In the genomic region with DNA sequence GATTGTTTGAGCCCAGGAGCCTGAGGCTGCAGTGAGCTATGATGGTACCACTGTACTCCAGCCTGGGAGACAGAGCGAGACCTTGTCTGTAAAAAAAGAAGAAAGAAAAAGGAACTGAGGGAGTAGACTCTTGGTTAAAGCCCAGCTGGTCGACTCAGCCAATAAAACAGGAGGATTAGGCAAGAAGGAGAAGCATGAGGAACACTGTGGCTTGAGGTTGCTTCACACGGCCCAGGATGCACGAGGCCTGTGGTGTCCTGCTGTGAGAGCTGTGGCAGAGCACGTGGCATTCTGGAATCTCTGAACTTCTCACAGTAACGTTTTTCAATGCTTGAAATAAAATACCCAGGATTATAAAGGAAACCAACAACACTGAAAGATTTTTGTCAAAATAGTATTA, we compare ENCODE assay signal across 13 cellular contexts.
DNase-seq lines count a peak whose midpoint lies in the region; ATAC-seq, FAIRE-seq and TF ChIP-seq lines count a peak whose summit lies in the region.
"Had no signal": no experiment of that assay in that cellular context is flagged by ENCODE, and none has a peak within 500 bp of the region (broad histone marks: within the 10 kb centered on the region; RNA-seq: fewer than 3 reads in every experiment).

No MANE protein-coding gene starts in this region.

- no peak overlapping the region for H2BK120ac ChIP-seq in mesenchymal stem cell (ENCODE audit: low read depth, low read length)

- no peaks in the 10 kb centered on the region for H3K9me3 ChIP-seq in mesenchymal stem cell (ENCODE audit: control insufficient read depth, low read length)
- H3K9me3 ChIP-seq: Caco-2, Peyer's patch had no signal

- H3K4me1 ChIP-seq in mesenchymal stem cell (ENCODE audit: control insufficient read depth, insufficient read depth, low read depth, low read length): peaks cover 9% of the 10 kb centered on the region
- H3K4me1 ChIP-seq: Peyer's patch had no signal

- H3K27ac ChIP-seq in mesenchymal stem cell (ENCODE audit: low read length, poor library complexity, severe bottlenecking): no peak overlapping the region
- H3K27ac ChIP-seq: Peyer's patch had no signal

- H3K36me3 ChIP-seq in mesenchymal stem cell (ENCODE audit: control insufficient read depth in 1 of 2, insufficient read depth in 2 of 2, low read depth in 1 of 2, low read length in 2 of 2): no peaks in the 10 kb centered on the region
- H3K36me3 ChIP-seq: Peyer's patch had no signal

- no peak overlapping the region for H3K4me2 ChIP-seq in mesenchymal stem cell (ENCODE audit: low read length, poor library complexity, severe bottlenecking)

- no peak overlapping the region for H3K14ac ChIP-seq in mesenchymal stem cell (ENCODE audit: low read length in 2 of 2)

- H2BK5ac ChIP-seq in mesenchymal stem cell (ENCODE audit: low read depth, low read length, poor library complexity, severe bottlenecking): no peak overlapping the region

- no peak overlapping the region for H3K4me3 ChIP-seq in mesenchymal stem cell (ENCODE audit: insufficient read depth in 1 of 2, low read depth in 1 of 2, low read length in 2 of 2)
- H3K4me3 ChIP-seq: Peyer's patch had no signal

- no peak overlapping the region for H3K23ac ChIP-seq in mesenchymal stem cell (ENCODE audit: low read length in 2 of 2)

- no peak for ATAC-seq in HG02981 (IDR thresholded peaks at IDR 0.05; ENCODE audit: unreplicated experiment)

- in situ Hi-C loops in KBM-7 (cut with MboI; ENCODE audit: low pct_unique_long_range_greater_than_20kb, low sequenced_read_pairs): no loop called here

- H3K4ac ChIP-seq in mesenchymal stem cell (ENCODE audit: low read depth in 1 of 2, low read length in 2 of 2): no peak overlapping the region

- H2BK15ac ChIP-seq in mesenchymal stem cell (ENCODE audit: low read depth, poor library complexity, severe bottlenecking): no peak overlapping the region

- FAIRE-seq in GM12891 (lab: Jason Lieb, UNC): no peak
- FAIRE-seq: colon had no signal

- WGBS in mesenchymal stem cell: 85% methylated on average over 6 of the region's 6 CpGs

- H2BK12ac ChIP-seq in mesenchymal stem cell (ENCODE audit: low read length in 2 of 2): no peak overlapping the region

- no peak overlapping the region for H3K18ac ChIP-seq in mesenchymal stem cell (ENCODE audit: low read depth in 1 of 2, low read length in 2 of 2)

- no peaks in the 10 kb centered on the region for H3K79me1 ChIP-seq in mesenchymal stem cell (replicated peaks; ENCODE audit: low read length, poor library complexity, severe bottlenecking)

- DNase-seq in CD1c-positive myeloid dendritic cell (ENCODE audit: extremely low spot score) (peak; percentile 60), KBM-7 (peak; percentile 92), amniotic epithelial cell (ENCODE audit: low read depth) (peak; percentile 96), mesenchymal stem cell (peak; percentile 40), DMS114 treated with DMSO at 0.1 percent for 48 hours (lab: John Stamatoyannopoulos, UW; ENCODE audit: unreplicated experiment) (no peak), DMS53 treated with DMSO at 0.1 percent for 48 hours (lab: John Stamatoyannopoulos, UW; ENCODE audit: unreplicated experiment) (no peak), GM12891 (ENCODE audit: insufficient read length, low spot score) (no peak)
- DNase-seq: activated B cell treated with CpG ODN at 0.5 μM for 24 hours; activated effector memory CD4-positive, alpha-beta T cell treated with Interleukin-2 at 50 U/mL for 16 hours; Caco-2 had no signal

- H2AK5ac ChIP-seq in mesenchymal stem cell (ENCODE audit: low read length, severe bottlenecking): no peak overlapping the region

- no peak overlapping the region for H4K91ac ChIP-seq in mesenchymal stem cell (ENCODE audit: low read length)

- H2AFZ ChIP-seq in mesenchymal stem cell (ENCODE audit: low read depth, low read length): no peak overlapping the region

- no peaks in the 10 kb centered on the region for H3K27me3 ChIP-seq in mesenchymal stem cell (ENCODE audit: control insufficient read depth in 1 of 2, insufficient read depth in 1 of 2, low read length in 2 of 2)
- H3K27me3 ChIP-seq: Peyer's patch had no signal

- no peak for TF ChIP-seq POLR2A in GM12891 (IDR thresholded peaks at IDR 0.05; ENCODE audit: low read depth, low read length)

- no peak overlapping the region for H3K9ac ChIP-seq in mesenchymal stem cell (ENCODE audit: low read length)

- H4K8ac ChIP-seq in mesenchymal stem cell (ENCODE audit: low read length): no peak overlapping the region

TF ChIP-seq in GM12891, 5 proteins besides CTCF, POLR2A, EP300 and RAD21:
- TF ChIP-seq TAF1 (IDR thresholded peaks at IDR 0.05; ENCODE audit: low read depth, low read length) (no peak), POU2F2 (IDR thresholded peaks at IDR 0.05; ENCODE audit: low read depth, low read length) (no peak), SPI1 (IDR thresholded peaks at IDR 0.05; ENCODE audit: low read depth, low read length) (no peak), POLR2AphosphoS5 (IDR thresholded peaks at IDR 0.05; ENCODE audit: low read depth, low read length) (no peak), PAX5 (IDR thresholded peaks at IDR 0.05; ENCODE audit: insufficient read depth, low read length, severe bottlenecking) (no peak)
TF ChIP-seq in GM12891: peak in this region for 0.

Comparison
In these comparisons a context has a peak if more than half of its experiments do, and no peak if none do; other contexts are left out.
1. DNase-seq: peak in CD1c-positive myeloid dendritic cell (single experiment), KBM-7 (single experiment), amniotic epithelial cell (single experiment) and mesenchymal stem cell (single experiment); none in DMS114 treated with DMSO at 0.1 percent for 48 hours (single experiment), DMS53 treated with DMSO at 0.1 percent for 48 hours (single experiment) and GM12891 (single experiment).